Comparison of ENCODE assay signal across 1 cellular context in genomic region chr16:30179931-30180330, GRCh38.
A peak's percentile ranks its signal among the peaks of the same experiment; 100 is the strongest.
TF ChIP-seq lines count a peak whose summit lies in the region.

No MANE protein-coding gene starts in this region.

TF ChIP-seq in HepG2, 621 proteins besides CTCF, POLR2A, EP300 and RAD21:
- TF ChIP-seq PAF1 (CRISPR knock-in tag; IDR thresholded peaks at IDR 0.05), result no peak
- TF ChIP-seq ZNF510 (CRISPR knock-in tag; IDR thresholded peaks at IDR 0.05; ENCODE audit: low read depth), result no peak
- TF ChIP-seq ZNF770 (CRISPR knock-in tag; IDR thresholded peaks at IDR 0.05), result peak; percentile 62
TF ChIP-seq in HepG2: peak in this region for 1.
